Comparison of ENCODE assay signal across 29 cellular contexts in the genomic region with DNA sequence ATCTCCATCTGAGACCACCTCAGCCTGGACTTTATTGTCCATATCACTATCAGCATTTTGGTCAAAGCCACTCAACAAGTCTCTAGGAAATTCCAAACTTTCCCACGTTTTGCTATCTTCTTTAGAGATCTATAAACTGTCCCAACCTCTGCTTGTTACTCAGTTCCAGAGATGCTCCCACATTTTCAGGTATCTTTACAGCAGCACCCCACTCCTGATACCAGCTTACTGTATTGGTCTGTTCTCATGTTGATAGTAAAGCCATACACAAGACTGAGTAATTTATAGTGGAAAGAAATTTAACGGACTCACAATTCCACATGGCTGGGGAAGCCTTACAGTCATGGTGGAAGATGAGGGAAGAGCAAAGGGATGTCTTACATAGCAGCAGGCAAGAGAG.
"Had no signal": no experiment of that assay in that cellular context is flagged by ENCODE, and none has a peak within 500 bp of the region (broad histone marks: within the 10 kb centered on the region; RNA-seq: fewer than 3 reads in every experiment).

No MANE protein-coding gene starts in this region.

- H3K4me3 ChIP-seq: colonic mucosa, coronary artery, dorsolateral prefrontal cortex, esophagus muscularis mucosa, esophagus squamous epithelium, gastrocnemius medialis, gastroesophageal sphincter, heart left ventricle, heart right ventricle, hepatocyte had no signal

- DNase-seq: colonic mucosa; cortex of kidney; dermis blood vessel endothelial cell; dorsolateral prefrontal cortex; effector CD4-positive, alpha-beta T cell; effector CD8-positive, alpha-beta T cell; effector memory CD4-positive, alpha-beta T cell; effector memory CD8-positive, alpha-beta T cell; endodermal cell; erythroblast; esophagus squamous epithelium; foreskin fibroblast; foreskin keratinocyte; foreskin melanocyte; gastrocnemius medialis; glutamatergic neuron; head of caudate nucleus; heart left ventricle; heart right ventricle had no signal

- H3K27me3 ChIP-seq: colonic mucosa, dorsolateral prefrontal cortex, esophagus muscularis mucosa, esophagus squamous epithelium, foreskin keratinocyte, gastrocnemius medialis, gastroesophageal sphincter, heart left ventricle, heart right ventricle, hepatocyte had no signal

- H3K4me2 ChIP-seq: hepatocyte had no signal

- ATAC-seq: effector memory CD8-positive, alpha-beta T cell; esophagus mucosa; foreskin keratinocyte; gastrocnemius medialis; gastroesophageal sphincter; heart left ventricle; heart right ventricle had no signal

- H2AFZ ChIP-seq: hepatocyte had no signal

- H3K36me3 ChIP-seq: colonic mucosa, esophagus muscularis mucosa, esophagus squamous epithelium, gastrocnemius medialis, gastroesophageal sphincter, heart left ventricle, heart right ventricle had no signal

- H3K4me1 ChIP-seq: colonic mucosa, esophagus muscularis mucosa, esophagus squamous epithelium, foreskin keratinocyte, gastrocnemius medialis, gastroesophageal sphincter, heart left ventricle, heart right ventricle had no signal

- H3K9me3 ChIP-seq: colonic mucosa, gastrocnemius medialis had no signal

- H3K79me2 ChIP-seq: hepatocyte had no signal

- H3K27ac ChIP-seq: colonic mucosa, coronary artery, dorsolateral prefrontal cortex, epithelial cell of prostate, esophagus muscularis mucosa, esophagus squamous epithelium, foreskin keratinocyte, gastrocnemius medialis, gastroesophageal sphincter, heart left ventricle, heart right ventricle, hepatocyte had no signal

- FAIRE-seq: colon, endometrium, endothelial cell of umbilical vein, frontal cortex had no signal
